In the genomic region with DNA sequence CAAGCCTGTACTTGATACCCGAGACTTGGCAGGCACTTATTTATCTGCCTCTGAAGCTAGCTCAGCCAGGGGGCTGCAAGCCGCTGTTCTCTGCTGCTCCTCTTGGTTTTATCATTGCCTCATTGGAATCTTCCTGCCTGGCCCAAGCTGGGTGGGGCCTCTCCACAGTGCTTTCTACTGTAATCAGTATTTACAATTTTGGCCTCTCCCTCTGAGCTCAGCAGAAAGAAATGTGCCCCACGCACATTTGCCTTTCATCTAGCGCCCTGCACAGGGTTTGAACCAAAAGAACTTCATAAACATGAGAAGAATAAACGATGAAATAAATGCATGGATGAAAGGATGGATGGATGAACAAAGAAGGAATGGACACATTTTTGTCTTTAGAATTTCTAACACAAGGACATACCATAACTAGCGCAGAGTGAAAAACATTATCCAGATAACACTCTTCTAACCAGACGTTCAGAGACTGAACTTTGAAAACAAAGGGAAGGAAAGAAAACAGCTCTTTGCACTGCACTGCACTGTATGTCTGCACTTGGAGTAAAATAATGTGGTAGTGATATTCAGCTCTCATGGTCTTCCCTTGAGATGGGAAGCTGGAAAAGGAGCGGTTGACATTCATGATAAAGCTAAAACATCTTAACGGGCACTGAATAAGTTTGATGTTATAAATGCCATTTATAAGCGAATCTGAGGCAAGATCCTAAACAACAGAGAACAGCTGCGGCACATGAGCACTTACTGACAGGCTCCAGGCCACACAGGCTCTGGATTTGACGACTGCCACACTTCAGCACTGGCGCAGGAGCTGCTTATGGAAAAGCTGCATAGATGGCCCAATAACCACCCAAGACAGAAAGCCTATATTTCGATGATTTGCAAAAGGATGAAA, we compare ENCODE assay signal across 10 cellular contexts.
DNase-seq lines count a peak whose midpoint lies in the region; ATAC-seq and TF ChIP-seq lines count a peak whose summit lies in the region.
"Had no signal": no experiment of that assay in that cellular context is flagged by ENCODE, and none has a peak within 500 bp of the region (broad histone marks: within the 10 kb centered on the region; RNA-seq: fewer than 3 reads in every experiment).

No MANE protein-coding gene starts in this region.

- no peak overlapping the region for H3K4me3 Mint-ChIP-seq in naive thymus-derived CD4-positive, alpha-beta T cell

- peaks cover 0 to 4% (median 0%) of the 10 kb centered on the region in 5 donors for H3K36me3 Mint-ChIP-seq in naive thymus-derived CD4-positive, alpha-beta T cell

- ATAC-seq in lung (ENCODE audit: insufficient read depth, low FRiP score) (peak; percentile 75), HG02623 (IDR thresholded peaks at IDR 0.05; ENCODE audit: unreplicated experiment) (no peak)
- no peak for ATAC-seq in naive thymus-derived CD4-positive, alpha-beta T cell

- H3K36me3 ChIP-seq in lung (ENCODE audit: control insufficient read depth in 2 of 2, insufficient read depth in 2 of 2, low read length in 2 of 2): no peaks in the 10 kb centered on the region
- H3K36me3 ChIP-seq in naive thymus-derived CD4-positive, alpha-beta T cell (ENCODE audit: control insufficient read depth in 2 of 3, insufficient read depth in 3 of 3, low read length in 3 of 3): no peaks in the 10 kb centered on the region

- DNase-seq in AG10803 (ENCODE audit: low read depth) (peak; percentile 65), M059J (ENCODE audit: low read depth) (peak; percentile 53), dedifferentiated amniotic fluid mesenchymal stem cell (ENCODE audit: extremely low spot score) (peak; percentile 71), lung (ENCODE audit: low spot score) (no peak), NCI-H446 treated with DMSO at 0.1 percent for 48 hours (lab: John Stamatoyannopoulos, UW) (no peak), SIG-M5 (lab: John Stamatoyannopoulos, UW) (no peak)
- no peak for DNase-seq in naive thymus-derived CD4-positive, alpha-beta T cell
- DNase-seq: DMS53 had no signal

- H3K4me1 Mint-ChIP-seq in naive thymus-derived CD4-positive, alpha-beta T cell: no peaks in the 10 kb centered on the region

- peaks cover 0 to 7% of the 10 kb centered on the region in 2 donors for H3K4me1 ChIP-seq in lung (ENCODE audit: control insufficient read depth in 2 of 2, insufficient read depth in 2 of 2, low read length in 2 of 2)
- H3K4me1 ChIP-seq in naive thymus-derived CD4-positive, alpha-beta T cell (ENCODE audit: control insufficient read depth in 2 of 2, insufficient read depth in 2 of 2, low read length in 2 of 2): no peaks in the 10 kb centered on the region

- TF ChIP-seq CTCF in AG10803 (conservative IDR thresholded peaks at IDR 0.05; ENCODE audit: low read length) (no peak), lung (IDR thresholded peaks at IDR 0.05; ENCODE audit: control extremely low read depth, extremely low read depth) (no peak)

- no peaks in the 10 kb centered on the region for H3K27me3 ChIP-seq in lung (ENCODE audit: control insufficient read depth, insufficient read depth)
- no peaks in the 10 kb centered on the region for H3K27me3 ChIP-seq in naive thymus-derived CD4-positive, alpha-beta T cell (ENCODE audit: control insufficient read depth in 2 of 2, insufficient read depth in 2 of 2, low read length in 2 of 2)

- H3K27me3 Mint-ChIP-seq in naive thymus-derived CD4-positive, alpha-beta T cell: peaks cover 4 to 11% (median 6%) of the 10 kb centered on the region in 5 donors

- CTCF ChIA-PET in naive thymus-derived CD4-positive, alpha-beta T cell (lab: Charles Lee): interaction anchor here (0.6 kb wide), 1 partner anchor 151 kb away, joined by 4 read pairs; no protein-coding TSS in a partner anchor

- POLR2A ChIA-PET in naive thymus-derived CD4-positive, alpha-beta T cell (lab: Charles Lee): no interaction called here

- intact Hi-C loops in naive thymus-derived CD4-positive, alpha-beta T cell (cut with micrococcal nuclease): no loop called here

- H3K27ac Mint-ChIP-seq in naive thymus-derived CD4-positive, alpha-beta T cell: no peak overlapping the region

- WGBS in lung, 2 donors: 64 to 80% methylated on average over 14 of the region's 14 CpGs

- H3K9me3 Mint-ChIP-seq in naive thymus-derived CD4-positive, alpha-beta T cell: peaks cover 0 to 4% (median 0%) of the 10 kb centered on the region in 11 donors

- no peak overlapping the region for H3K4me3 ChIP-seq in AG10803 (ENCODE audit: low read length)
- no peak overlapping the region for H3K4me3 ChIP-seq in lung
- no peak overlapping the region for H3K4me3 ChIP-seq in naive thymus-derived CD4-positive, alpha-beta T cell (ENCODE audit: low read length)

- peaks cover 0 to 3% of the 10 kb centered on the region in 2 donors for H3K9me3 ChIP-seq in lung (ENCODE audit: control insufficient read depth in 2 of 2, insufficient read depth in 1 of 2, low read length in 1 of 2)
- H3K9me3 ChIP-seq in naive thymus-derived CD4-positive, alpha-beta T cell (ENCODE audit: control insufficient read depth in 2 of 3, low read length in 3 of 3): no peaks in the 10 kb centered on the region

- no peak overlapping the region for H3K27ac ChIP-seq in lung (ENCODE audit: low read depth in 1 of 2, low read length in 1 of 2)
- H3K27ac ChIP-seq in naive thymus-derived CD4-positive, alpha-beta T cell (ENCODE audit: low read depth, low read length): no peak overlapping the region
- H3K27ac ChIP-seq: HL-60 had no signal

Comparison
In these comparisons a context has a peak if more than half of its experiments do, and no peak if none do; other contexts are left out.
1. DNase-seq: peak in AG10803 (single experiment), M059J (single experiment) and dedifferentiated amniotic fluid mesenchymal stem cell (single experiment); none in lung (single experiment), naive thymus-derived CD4-positive, alpha-beta T cell (0 of 9), NCI-H446 treated with DMSO at 0.1 percent for 48 hours (single experiment) and SIG-M5 (single experiment).